ENCODE assay signal across 26 cellular contexts in the genomic region with DNA sequence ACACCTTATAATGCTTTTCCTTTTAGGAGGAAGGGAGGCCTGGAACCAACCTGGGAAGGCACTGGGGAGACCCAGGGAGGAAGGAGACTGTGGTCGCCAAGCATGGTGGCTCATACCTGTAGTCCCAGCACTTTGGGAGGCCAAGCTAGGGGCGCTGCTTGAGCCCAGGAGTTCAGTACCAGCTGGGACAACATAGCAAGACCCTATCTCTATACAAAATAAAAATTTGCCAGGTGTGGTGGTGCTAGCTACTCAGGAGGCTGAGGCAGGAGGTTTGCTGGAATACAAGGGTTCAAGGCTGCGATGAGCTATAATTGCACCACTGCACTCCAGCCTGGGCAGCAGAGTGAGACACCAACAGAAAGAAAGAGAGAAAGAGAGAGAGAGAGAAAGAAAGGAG. TPM values are rescaled to one million over a fixed set of nuclear protein-coding genes. Genes with fewer than 3 reads are reported as not detected.
"Had no signal": no experiment of that assay in that cellular context is flagged by ENCODE, and none has a peak within 500 bp of the region (broad histone marks: within the 10 kb centered on the region; RNA-seq: fewer than 3 reads in every experiment).

No MANE protein-coding gene starts in this region.

- H3K36me3 ChIP-seq: neutrophil, pancreas, sigmoid colon, stomach, thyroid gland had no signal

- H3K9me3 Mint-ChIP-seq: effector memory CD8-positive, alpha-beta T cell; memory B cell; mesothelial cell of epicardium; naive B cell; natural killer cell treated with Interleukin-12 subunit alpha and Interleukin-12 subunit beta and Interleukin-15 and Interleukin-18, amount 100 ng/mL, for 72 hours; neural crest cell; stimulated activated effector memory CD8-positive, alpha-beta T cell treated with anti-CD3 and anti-CD28 coated beads, Interleukin-12 subunit alpha, Interleukin-12 subunit beta, amount 100 ng/mL, for 72 hours had no signal

- H3K27ac Mint-ChIP-seq: memory B cell; mesothelial cell of epicardium; natural killer cell treated with Interleukin-12 subunit alpha and Interleukin-12 subunit beta and Interleukin-15 and Interleukin-18, amount 100 ng/mL, for 72 hours; stimulated activated effector memory CD8-positive, alpha-beta T cell treated with anti-CD3 and anti-CD28 coated beads, Interleukin-12 subunit alpha, Interleukin-12 subunit beta, amount 100 ng/mL, for 72 hours had no signal

- H3K27me3 Mint-ChIP-seq: effector memory CD8-positive, alpha-beta T cell; memory B cell had no signal

- H3K4me3 Mint-ChIP-seq: effector memory CD8-positive, alpha-beta T cell; memory B cell; mesothelial cell of epicardium; naive B cell; natural killer cell treated with Interleukin-12 subunit alpha and Interleukin-12 subunit beta and Interleukin-15 and Interleukin-18, amount 100 ng/mL, for 72 hours; neural crest cell; stimulated activated effector memory CD8-positive, alpha-beta T cell treated with anti-CD3 and anti-CD28 coated beads, Interleukin-12 subunit alpha, Interleukin-12 subunit beta, amount 100 ng/mL, for 72 hours had no signal

- H3K4me1 ChIP-seq: pancreas, sigmoid colon had no signal

- H3K36me3 Mint-ChIP-seq: memory B cell; mesothelial cell of epicardium; naive B cell; natural killer cell treated with Interleukin-12 subunit alpha and Interleukin-12 subunit beta and Interleukin-15 and Interleukin-18, amount 100 ng/mL, for 72 hours; stimulated activated effector memory CD8-positive, alpha-beta T cell treated with anti-CD3 and anti-CD28 coated beads, Interleukin-12 subunit alpha, Interleukin-12 subunit beta, amount 100 ng/mL, for 72 hours had no signal

- H3K27ac ChIP-seq: hepatocyte, neutrophil, pancreas, sigmoid colon, stomach, thyroid gland had no signal

- H3K4me3 ChIP-seq: hepatocyte, lung, mucosa of descending colon, pancreas, sigmoid colon, stomach, thyroid gland had no signal

- H3K27me3 ChIP-seq: hepatocyte, neutrophil, pancreas, sigmoid colon, stomach, thyroid gland had no signal

- H3K9me3 ChIP-seq: mucosa of descending colon, neutrophil, pancreas, sigmoid colon, stomach, thyroid gland had no signal

- ATAC-seq: effector memory CD8-positive, alpha-beta T cell; left colon; mucosa of descending colon; natural killer cell treated with Interleukin-12 subunit alpha and Interleukin-12 subunit beta and Interleukin-15 and Interleukin-18, amount 100 ng/mL, for 72 hours; pancreas; stimulated activated effector memory CD8-positive, alpha-beta T cell treated with anti-CD3 and anti-CD28 coated beads, Interleukin-12 subunit alpha, Interleukin-12 subunit beta, amount 100 ng/mL, for 72 hours had no signal

- DNase-seq: cerebellar nuclear complex; cortex of kidney; effector memory CD8-positive, alpha-beta T cell; erythroblast; left colon; mucosa of descending colon; naive B cell; pancreas; sigmoid colon; stimulated activated CD4-positive, alpha-beta T cell treated with anti-CD3 and anti-CD28 coated beads, Interleukin-2, amount 100 ng/mL, for 24 hours; stimulated activated CD4-positive, alpha-beta T cell treated with anti-CD3 and anti-CD28 coated beads, Interleukin-4, amount 100 ng/mL, for 24 hours; stimulated activated naive CD4-positive, alpha-beta T cell treated with Interleukin-2 at 50 U/mL for 16 hours; stomach; thyroid gland; trophoblast cell had no signal

RNA-seq across cellular contexts. Expression of a gene that starts 36.2 kb away (rescaled TPM):
- total RNA-seq: dermis microvascular lymphatic vessel endothelial cell, fibroblast of villous mesenchyme had no signal
- polyA plus RNA-seq: liver had no signal
